Comparison of ENCODE assay signal across 9 cellular contexts in the genomic region with DNA sequence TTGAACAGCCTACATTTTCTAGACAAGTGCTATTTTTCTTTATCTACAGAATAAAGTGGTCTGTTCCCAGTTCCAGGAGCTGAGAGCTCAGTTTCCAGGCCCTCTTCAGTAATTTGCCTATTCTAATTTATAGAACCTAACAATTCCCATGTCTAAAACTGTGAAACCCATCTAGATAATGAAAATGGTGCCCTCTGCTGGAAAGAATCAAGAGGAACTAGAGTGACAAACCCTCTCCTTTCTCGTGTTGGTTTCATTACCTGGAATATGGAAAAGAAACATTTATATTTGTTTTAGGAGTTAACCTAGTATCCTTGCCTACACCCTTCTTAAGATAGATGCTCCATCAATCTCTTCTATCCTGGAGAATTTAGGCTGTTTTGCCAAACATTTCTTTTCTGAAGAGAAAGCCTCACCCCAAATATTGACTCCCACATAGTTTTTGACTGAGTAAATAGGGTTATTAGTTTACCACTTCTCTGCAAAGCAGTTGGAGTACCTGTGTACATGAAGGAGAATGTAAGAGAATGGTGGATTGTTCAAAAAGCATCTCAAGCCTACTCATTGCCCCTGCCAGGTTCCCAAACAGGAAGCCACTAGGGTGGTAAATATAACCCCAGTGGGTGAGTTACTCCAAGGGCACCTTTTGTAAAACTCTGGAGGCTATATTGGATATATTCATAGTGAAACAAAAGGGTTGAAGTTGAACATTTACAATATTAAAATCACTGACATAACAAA.
DNase-seq lines count a peak whose midpoint lies in the region; ATAC-seq and TF ChIP-seq lines count a peak whose summit lies in the region.
"Had no signal": no experiment of that assay in that cellular context is flagged by ENCODE, and none has a peak within 500 bp of the region (broad histone marks: within the 10 kb centered on the region; RNA-seq: fewer than 3 reads in every experiment).

No MANE protein-coding gene starts in this region.

- H3K27ac ChIP-seq in WERI-Rb-1 = no peak overlapping the region
- H3K27ac ChIP-seq: BLaER1 treated with 17β-estradiol and CSF1 and Interleukin-3, amounts not matched to agents 10 nM and 100 nM had no signal

- H3K4me1 Mint-ChIP-seq in glutamatergic neuron (ENCODE audit: low read depth, unreplicated experiment) = peaks cover 17% of the 10 kb centered on the region

- H3K9me3 ChIP-seq in WERI-Rb-1 (ENCODE audit: severe bottlenecking) = no peaks in the 10 kb centered on the region
- H3K9me3 ChIP-seq: BLaER1 treated with 17β-estradiol and CSF1 and Interleukin-3, amounts not matched to agents 10 nM and 100 nM had no signal

- no peaks in the 10 kb centered on the region for H3K27me3 ChIP-seq in WERI-Rb-1 (ENCODE audit: insufficient read depth, low read depth, severe bottlenecking)
- H3K27me3 ChIP-seq: BLaER1 treated with 17β-estradiol and CSF1 and Interleukin-3, amounts not matched to agents 10 nM and 100 nM had no signal

- H3K9me3 Mint-ChIP-seq in glutamatergic neuron (ENCODE audit: unreplicated experiment) = no peaks in the 10 kb centered on the region

- no peak for ATAC-seq in HG03108 (IDR thresholded peaks at IDR 0.05; ENCODE audit: unreplicated experiment)

- no peak overlapping the region for H3K27ac Mint-ChIP-seq in glutamatergic neuron (ENCODE audit: unreplicated experiment)

- H3K36me3 Mint-ChIP-seq in glutamatergic neuron (ENCODE audit: unreplicated experiment) = no peaks in the 10 kb centered on the region

- H3K36me3 ChIP-seq in WERI-Rb-1 = no peaks in the 10 kb centered on the region
- H3K36me3 ChIP-seq: BLaER1 treated with 17β-estradiol and CSF1 and Interleukin-3, amounts not matched to agents 10 nM and 100 nM had no signal

- DNase-seq in NCI-H1436 (lab: John Stamatoyannopoulos, UW) (peak; percentile 53), NCI-H1436 treated with DMSO at 0.1 percent for 48 hours (lab: John Stamatoyannopoulos, UW) (no peak), HFF-Myc (ENCODE audit: extremely low read depth, low read depth) (peak; percentile 33), NCI-H2107 (lab: John Stamatoyannopoulos, UW) (peak; percentile 5), WERI-Rb-1 (no peak), glutamatergic neuron (no peak), renal cortical epithelial cell (ENCODE audit: low read depth) (peak; percentile 57)

- no peaks in the 10 kb centered on the region for H3K27me3 Mint-ChIP-seq in glutamatergic neuron (ENCODE audit: unreplicated experiment)

- TF ChIP-seq CTCF in HFF-Myc (IDR thresholded peaks at IDR 0.05; ENCODE audit: low read depth, low read length, missing control alignments) = peak; percentile 48
- peak; percentile 29; the same call in 1 of the 2 replicates for TF ChIP-seq CTCF in WERI-Rb-1 (IDR thresholded peaks at IDR 0.05; ENCODE audit: low read depth, low read length)
- peak; percentile 84 for TF ChIP-seq CTCF in glutamatergic neuron (IDR thresholded peaks at IDR 0.05; ENCODE audit: partially characterized antibody, unreplicated experiment)

- H3K4me3 ChIP-seq in HFF-Myc (replicated peaks; ENCODE audit: low read depth, low read length) (no peak overlapping the region), WERI-Rb-1 (ENCODE audit: low read depth, low read length) (no peak overlapping the region)
- H3K4me3 ChIP-seq: BLaER1 treated with 17β-estradiol and CSF1 and Interleukin-3, amounts not matched to agents 10 nM and 100 nM had no signal

- H3K4me3 Mint-ChIP-seq in glutamatergic neuron (ENCODE audit: unreplicated experiment) = no peak overlapping the region

Comparison
In these comparisons a context has a peak if more than half of its experiments do, and no peak if none do; other contexts are left out.
1. DNase-seq: peak in NCI-H1436 (single experiment), HFF-Myc (single experiment), NCI-H2107 (single experiment) and renal cortical epithelial cell (single experiment); none in NCI-H1436 treated with DMSO at 0.1 percent for 48 hours (single experiment), WERI-Rb-1 (single experiment) and glutamatergic neuron (single experiment).
2. CTCF ChIP-seq: peak in every context shown above with its lines; median percentile 84 in glutamatergic neuron; 48 in HFF-Myc; 29 in WERI-Rb-1.